In the genomic region with DNA sequence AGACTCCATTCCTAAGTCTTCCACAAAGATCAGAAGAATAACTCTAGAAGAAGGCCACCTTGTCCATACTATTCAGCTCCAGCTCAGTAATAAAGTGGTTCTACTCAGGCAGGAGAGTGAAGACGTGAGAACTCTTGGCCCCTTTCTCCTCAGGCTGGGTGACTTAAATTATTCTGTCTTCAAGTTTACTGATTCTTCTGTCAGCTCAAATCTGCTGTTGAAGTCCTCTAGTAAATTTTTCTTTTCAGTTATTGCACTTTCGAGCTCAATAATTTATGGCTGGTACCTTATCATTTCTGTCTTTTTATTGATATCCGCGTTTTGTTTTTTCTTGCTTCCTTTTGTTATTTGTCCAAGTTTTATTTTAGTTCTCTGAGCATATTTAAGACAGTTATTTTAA, we compare ENCODE assay signal across 28 cellular contexts.
"Had no signal": no experiment of that assay in that cellular context is flagged by ENCODE, and none has a peak within 500 bp of the region (broad histone marks: within the 10 kb centered on the region; RNA-seq: fewer than 3 reads in every experiment).

No MANE protein-coding gene starts in this region.

- H2AFZ ChIP-seq: hepatocyte had no signal

- H3K79me2 ChIP-seq: hepatocyte had no signal

- H3K4me3 ChIP-seq: colonic mucosa, coronary artery, dorsolateral prefrontal cortex, esophagus muscularis mucosa, esophagus squamous epithelium, gastrocnemius medialis, gastroesophageal sphincter, heart right ventricle, hepatocyte had no signal

- H3K4me1 ChIP-seq: colonic mucosa, esophagus muscularis mucosa, esophagus squamous epithelium, foreskin keratinocyte, gastrocnemius medialis, gastroesophageal sphincter, heart right ventricle had no signal

- ATAC-seq: effector memory CD8-positive, alpha-beta T cell; esophagus mucosa; foreskin keratinocyte; gastrocnemius medialis; gastroesophageal sphincter; heart right ventricle had no signal

- H3K27me3 ChIP-seq: colonic mucosa, dorsolateral prefrontal cortex, esophagus muscularis mucosa, esophagus squamous epithelium, foreskin keratinocyte, gastrocnemius medialis, gastroesophageal sphincter, heart right ventricle, hepatocyte had no signal

- FAIRE-seq: colon, endometrium, endothelial cell of umbilical vein, frontal cortex had no signal

- H3K4me2 ChIP-seq: hepatocyte had no signal

- DNase-seq: colonic mucosa; cortex of kidney; dermis blood vessel endothelial cell; dorsolateral prefrontal cortex; effector CD4-positive, alpha-beta T cell; effector CD8-positive, alpha-beta T cell; effector memory CD4-positive, alpha-beta T cell; effector memory CD8-positive, alpha-beta T cell; endodermal cell; erythroblast; esophagus squamous epithelium; foreskin fibroblast; foreskin keratinocyte; foreskin melanocyte; gastrocnemius medialis; glutamatergic neuron; head of caudate nucleus; heart right ventricle had no signal

- H3K36me3 ChIP-seq: colonic mucosa, esophagus muscularis mucosa, esophagus squamous epithelium, gastrocnemius medialis, gastroesophageal sphincter, heart right ventricle had no signal

- H3K9me3 ChIP-seq: colonic mucosa, gastrocnemius medialis had no signal

- H3K27ac ChIP-seq: colonic mucosa, coronary artery, dorsolateral prefrontal cortex, epithelial cell of prostate, esophagus muscularis mucosa, esophagus squamous epithelium, foreskin keratinocyte, gastrocnemius medialis, gastroesophageal sphincter, heart right ventricle, hepatocyte had no signal
